Comparison of ENCODE assay signal across 1 cellular context in the genomic region with DNA sequence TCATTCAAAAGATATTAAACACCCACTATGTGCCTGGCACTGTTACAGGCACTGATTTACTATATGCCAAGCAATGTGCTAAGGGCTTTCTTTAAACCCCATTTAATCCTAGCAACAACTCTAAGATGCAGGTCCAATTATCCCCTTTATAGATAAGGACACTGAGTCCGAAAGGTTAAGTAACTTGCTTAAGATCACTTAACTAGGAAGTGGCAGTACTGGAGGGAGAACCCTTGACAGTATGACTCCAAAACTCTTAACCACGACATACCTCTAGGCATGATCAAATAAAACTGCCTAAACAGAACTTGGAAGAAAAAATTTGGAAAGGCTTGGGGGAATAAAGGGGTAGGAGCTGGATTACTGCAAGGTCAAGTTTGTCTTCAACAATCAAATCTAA.
TF ChIP-seq lines count a peak whose summit lies in the region.

No MANE protein-coding gene starts in this region.

TF ChIP-seq in HepG2, 621 proteins besides CTCF, POLR2A, EP300 and RAD21 (continued from another document):
- TF ChIP-seq, protein P1, sequence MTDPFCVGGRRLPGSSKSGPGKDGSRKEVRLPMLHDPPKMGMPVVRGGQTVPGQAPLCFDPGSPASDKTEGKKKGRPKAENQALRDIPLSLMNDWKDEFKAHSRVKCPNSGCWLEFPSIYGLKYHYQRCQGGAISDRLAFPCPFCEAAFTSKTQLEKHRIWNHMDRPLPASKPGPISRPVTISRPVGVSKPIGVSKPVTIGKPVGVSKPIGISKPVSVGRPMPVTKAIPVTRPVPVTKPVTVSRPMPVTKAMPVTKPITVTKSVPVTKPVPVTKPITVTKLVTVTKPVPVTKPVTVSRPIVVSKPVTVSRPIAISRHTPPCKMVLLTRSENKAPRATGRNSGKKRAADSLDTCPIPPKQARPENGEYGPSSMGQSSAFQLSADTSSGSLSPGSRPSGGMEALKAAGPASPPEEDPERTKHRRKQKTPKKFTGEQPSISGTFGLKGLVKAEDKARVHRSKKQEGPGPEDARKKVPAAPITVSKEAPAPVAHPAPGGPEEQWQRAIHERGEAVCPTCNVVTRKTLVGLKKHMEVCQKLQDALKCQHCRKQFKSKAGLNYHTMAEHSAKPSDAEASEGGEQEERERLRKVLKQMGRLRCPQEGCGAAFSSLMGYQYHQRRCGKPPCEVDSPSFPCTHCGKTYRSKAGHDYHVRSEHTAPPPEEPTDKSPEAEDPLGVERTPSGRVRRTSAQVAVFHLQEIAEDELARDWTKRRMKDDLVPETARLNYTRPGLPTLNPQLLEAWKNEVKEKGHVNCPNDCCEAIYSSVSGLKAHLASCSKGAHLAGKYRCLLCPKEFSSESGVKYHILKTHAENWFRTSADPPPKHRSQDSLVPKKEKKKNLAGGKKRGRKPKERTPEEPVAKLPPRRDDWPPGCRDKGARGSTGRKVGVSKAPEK (CRISPR knock-in tag; IDR thresholded peaks at IDR 0.05; ENCODE audit: borderline replicate concordance) = no peak
- no peak for TF ChIP-seq ZNF10 (CRISPR knock-in tag; IDR thresholded peaks at IDR 0.05; ENCODE audit: borderline replicate concordance, low read depth)
- TF ChIP-seq ZNF773 (CRISPR knock-in tag; IDR thresholded peaks at IDR 0.05; ENCODE audit: borderline replicate concordance) = no peak
- no peak for TF ChIP-seq BRCA1 (CRISPR knock-in tag; IDR thresholded peaks at IDR 0.05)
- TF ChIP-seq ZNF207 (IDR thresholded peaks at IDR 0.05; ENCODE audit: borderline replicate concordance) = no peak
- TF ChIP-seq, protein P2, sequence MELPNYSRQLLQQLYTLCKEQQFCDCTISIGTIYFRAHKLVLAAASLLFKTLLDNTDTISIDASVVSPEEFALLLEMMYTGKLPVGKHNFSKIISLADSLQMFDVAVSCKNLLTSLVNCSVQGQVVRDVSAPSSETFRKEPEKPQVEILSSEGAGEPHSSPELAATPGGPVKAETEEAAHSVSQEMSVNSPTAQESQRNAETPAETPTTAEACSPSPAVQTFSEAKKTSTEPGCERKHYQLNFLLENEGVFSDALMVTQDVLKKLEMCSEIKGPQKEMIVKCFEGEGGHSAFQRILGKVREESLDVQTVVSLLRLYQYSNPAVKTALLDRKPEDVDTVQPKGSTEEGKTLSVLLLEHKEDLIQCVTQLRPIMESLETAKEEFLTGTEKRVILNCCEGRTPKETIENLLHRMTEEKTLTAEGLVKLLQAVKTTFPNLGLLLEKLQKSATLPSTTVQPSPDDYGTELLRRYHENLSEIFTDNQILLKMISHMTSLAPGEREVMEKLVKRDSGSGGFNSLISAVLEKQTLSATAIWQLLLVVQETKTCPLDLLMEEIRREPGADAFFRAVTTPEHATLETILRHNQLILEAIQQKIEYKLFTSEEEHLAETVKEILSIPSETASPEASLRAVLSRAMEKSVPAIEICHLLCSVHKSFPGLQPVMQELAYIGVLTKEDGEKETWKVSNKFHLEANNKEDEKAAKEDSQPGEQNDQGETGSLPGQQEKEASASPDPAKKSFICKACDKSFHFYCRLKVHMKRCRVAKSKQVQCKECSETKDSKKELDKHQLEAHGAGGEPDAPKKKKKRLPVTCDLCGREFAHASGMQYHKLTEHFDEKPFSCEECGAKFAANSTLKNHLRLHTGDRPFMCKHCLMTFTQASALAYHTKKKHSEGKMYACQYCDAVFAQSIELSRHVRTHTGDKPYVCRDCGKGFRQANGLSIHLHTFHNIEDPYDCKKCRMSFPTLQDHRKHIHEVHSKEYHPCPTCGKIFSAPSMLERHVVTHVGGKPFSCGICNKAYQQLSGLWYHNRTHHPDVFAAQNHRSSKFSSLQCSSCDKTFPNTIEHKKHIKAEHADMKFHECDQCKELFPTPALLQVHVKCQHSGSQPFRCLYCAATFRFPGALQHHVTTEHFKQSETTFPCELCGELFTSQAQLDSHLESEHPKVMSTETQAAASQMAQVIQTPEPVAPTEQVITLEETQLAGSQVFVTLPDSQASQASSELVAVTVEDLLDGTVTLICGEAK (IDR thresholded peaks at IDR 0.05) = no peak
- TF ChIP-seq, protein P2 (CRISPR knock-in tag; IDR thresholded peaks at IDR 0.05) = no peak
- TF ChIP-seq, protein P3, sequence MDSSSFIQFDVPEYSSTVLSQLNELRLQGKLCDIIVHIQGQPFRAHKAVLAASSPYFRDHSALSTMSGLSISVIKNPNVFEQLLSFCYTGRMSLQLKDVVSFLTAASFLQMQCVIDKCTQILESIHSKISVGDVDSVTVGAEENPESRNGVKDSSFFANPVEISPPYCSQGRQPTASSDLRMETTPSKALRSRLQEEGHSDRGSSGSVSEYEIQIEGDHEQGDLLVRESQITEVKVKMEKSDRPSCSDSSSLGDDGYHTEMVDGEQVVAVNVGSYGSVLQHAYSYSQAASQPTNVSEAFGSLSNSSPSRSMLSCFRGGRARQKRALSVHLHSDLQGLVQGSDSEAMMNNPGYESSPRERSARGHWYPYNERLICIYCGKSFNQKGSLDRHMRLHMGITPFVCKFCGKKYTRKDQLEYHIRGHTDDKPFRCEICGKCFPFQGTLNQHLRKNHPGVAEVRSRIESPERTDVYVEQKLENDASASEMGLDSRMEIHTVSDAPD (CRISPR knock-in tag; IDR thresholded peaks at IDR 0.05) = no peak
- TF ChIP-seq, protein P4, sequence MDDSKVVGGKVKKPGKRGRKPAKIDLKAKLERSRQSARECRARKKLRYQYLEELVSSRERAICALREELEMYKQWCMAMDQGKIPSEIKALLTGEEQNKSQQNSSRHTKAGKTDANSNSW (CRISPR knock-in tag; IDR thresholded peaks at IDR 0.05; ENCODE audit: borderline replicate concordance) = no peak
- TF ChIP-seq REL (CRISPR knock-in tag; conservative IDR thresholded peaks at IDR 0.05) = no peak
- TF ChIP-seq HNRNPUL1 (IDR thresholded peaks at IDR 0.05; ENCODE audit: low read depth, low read length) = no peak
- no peak for TF ChIP-seq CREB1 (IDR thresholded peaks at IDR 0.05)
- TF ChIP-seq CREB1 (CRISPR knock-in tag; IDR thresholded peaks at IDR 0.05) = no peak
- TF ChIP-seq, protein P5, sequence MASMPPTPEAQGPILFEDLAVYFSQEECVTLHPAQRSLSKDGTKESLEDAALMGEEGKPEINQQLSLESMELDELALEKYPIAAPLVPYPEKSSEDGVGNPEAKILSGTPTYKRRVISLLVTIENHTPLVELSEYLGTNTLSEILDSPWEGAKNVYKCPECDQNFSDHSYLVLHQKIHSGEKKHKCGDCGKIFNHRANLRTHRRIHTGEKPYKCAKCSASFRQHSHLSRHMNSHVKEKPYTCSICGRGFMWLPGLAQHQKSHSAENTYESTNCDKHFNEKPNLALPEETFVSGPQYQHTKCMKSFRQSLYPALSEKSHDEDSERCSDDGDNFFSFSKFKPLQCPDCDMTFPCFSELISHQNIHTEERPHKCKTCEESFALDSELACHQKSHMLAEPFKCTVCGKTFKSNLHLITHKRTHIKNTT (CRISPR knock-in tag; IDR thresholded peaks at IDR 0.05) = no peak
- no peak for TF ChIP-seq AHR (CRISPR knock-in tag; IDR thresholded peaks at IDR 0.05)
- TF ChIP-seq ZBTB20 (CRISPR knock-in tag; IDR thresholded peaks at IDR 0.05; ENCODE audit: borderline replicate concordance, low read depth) = no peak
